ENCODE assay signal across 8 cellular contexts in the genomic region with DNA sequence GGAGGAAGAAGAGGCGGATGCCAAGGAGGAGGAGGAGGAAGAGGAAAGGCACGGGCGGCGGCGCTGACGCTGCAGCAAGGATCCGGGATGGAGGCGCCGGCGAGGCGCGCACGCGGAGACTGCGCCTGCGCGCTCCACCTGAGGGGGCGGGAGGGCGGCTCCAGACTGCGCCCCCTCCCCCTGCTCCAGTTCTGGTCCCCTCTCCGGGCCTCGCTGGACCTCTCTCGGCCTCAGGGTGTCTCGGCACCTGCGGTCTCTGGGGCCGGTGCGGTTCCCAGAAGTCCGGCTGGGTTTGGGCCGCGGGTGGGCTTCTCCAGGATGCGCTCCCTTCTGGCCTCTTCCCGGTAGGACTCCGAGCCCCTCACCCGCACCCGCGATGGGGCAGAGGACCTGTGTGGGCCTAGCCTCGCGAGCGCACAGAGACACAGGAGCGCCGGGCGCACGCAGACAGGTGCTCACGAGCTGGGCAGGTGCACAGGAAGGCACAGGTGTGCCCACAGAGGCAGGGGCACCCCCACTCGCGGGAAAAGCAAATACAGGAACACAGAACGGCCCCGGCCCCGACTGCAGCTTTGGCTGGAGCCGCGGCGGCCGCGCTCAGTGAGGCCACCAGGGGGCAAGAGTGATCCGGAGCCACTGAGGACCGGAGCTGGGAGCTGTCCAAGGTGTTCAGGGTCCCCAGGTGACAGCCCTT. TPM values are rescaled to one million over a fixed set of nuclear protein-coding genes. Genes with fewer than 3 reads are reported as not detected.
DNase-seq lines count a peak whose midpoint lies in the region; ATAC-seq and TF ChIP-seq lines count a peak whose summit lies in the region.

A gene with protein sequence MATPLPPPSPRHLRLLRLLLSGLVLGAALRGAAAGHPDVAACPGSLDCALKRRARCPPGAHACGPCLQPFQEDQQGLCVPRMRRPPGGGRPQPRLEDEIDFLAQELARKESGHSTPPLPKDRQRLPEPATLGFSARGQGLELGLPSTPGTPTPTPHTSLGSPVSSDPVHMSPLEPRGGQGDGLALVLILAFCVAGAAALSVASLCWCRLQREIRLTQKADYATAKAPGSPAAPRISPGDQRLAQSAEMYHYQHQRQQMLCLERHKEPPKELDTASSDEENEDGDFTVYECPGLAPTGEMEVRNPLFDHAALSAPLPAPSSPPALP (minus strand): TSS at position 84 of the 694 bp plus-strand sequence. CDS start 188 bp downstream, outside the sequence.

- H3K4me1 ChIP-seq in effector memory CD4-positive, alpha-beta T cell (ENCODE audit: control insufficient read depth, insufficient read depth, low read length, poor library complexity, severe bottlenecking) = peaks cover 23% of the 10 kb centered on the region

- H3K27ac Mint-ChIP-seq in CD14-positive monocyte (peak within 1 kb of the TSS in 1 of 7 donors; percentile 18), memory B cell (no peak within 1 kb of the TSS)

- peak within 1 kb of the TSS; percentile 61 for H3K4me3 ChIP-seq in effector memory CD4-positive, alpha-beta T cell (ENCODE audit: insufficient read depth, low read depth, low read length, poor library complexity, severe bottlenecking)

- H3K27ac ChIP-seq in effector memory CD4-positive, alpha-beta T cell (ENCODE audit: insufficient read depth, low read length, poor library complexity, severe bottlenecking) = no peak within 1 kb of the TSS

- intact Hi-C loops in CD14-positive monocyte (cut with micrococcal nuclease) = no loop called here

- H3K4me3 Mint-ChIP-seq in CD14-positive monocyte = peak within 1 kb of the TSS; percentile 52 to 85
- H3K4me3 Mint-ChIP-seq in memory B cell = peak within 1 kb of the TSS; percentile 37

- H3K27me3 ChIP-seq in effector memory CD4-positive, alpha-beta T cell (replicated peaks; ENCODE audit: control insufficient read depth, insufficient read depth, low read length, poor library complexity, severe bottlenecking) = peaks cover 46% of the 10 kb centered on the region

- H3K9me3 ChIP-seq in effector memory CD4-positive, alpha-beta T cell (ENCODE audit: control insufficient read depth, low read length) = no peaks in the 10 kb centered on the region

- CTCF ChIA-PET in activated CD8-positive, alpha-beta memory T cell treated with anti-CD3 and anti-CD28 coated beads for 36 hours (lab: Charles Lee) = interaction anchor here (0.6 to 4.8 kb wide), 27 partner anchors 9 to 257 kb away, joined by 3 to 120 read pairs (median 4); a partner anchor contains a TSS

- no peaks in the 10 kb centered on the region for H3K36me3 ChIP-seq in effector memory CD4-positive, alpha-beta T cell (ENCODE audit: control insufficient read depth, insufficient read depth, low read length)

- DNase-seq in CD14-positive monocyte (ENCODE audit: low spot score) (no peak), NCI-H82 (lab: John Stamatoyannopoulos, UW) (peak; percentile 84), memory B cell (ENCODE audit: low spot score in 2 of 2) (peak; percentile 84 to 90)
- DNase-seq in effector memory CD4-positive, alpha-beta T cell = peak; percentile 54 to 66 (median 64)
- peak in 2 of 3 experiments; percentile 52 to 62 for DNase-seq in stimulated activated CD4-positive, alpha-beta T cell treated with anti-CD3 and anti-CD28 coated beads, TNF-alpha, amount 100 ng/mL, for 4 hours (ENCODE audit: low read depth in 3 of 3)

- H3K27me3 Mint-ChIP-seq in CD14-positive monocyte (ENCODE audit: low read depth in 3 of 3) (peaks cover 63 to 79% (median 78%) of the 10 kb centered on the region in 3 donors), memory B cell (peaks cover 20% of the 10 kb centered on the region)

- H3K9me3 Mint-ChIP-seq in CD14-positive monocyte = peaks cover 0 to 10% (median 2%) of the 10 kb centered on the region in 7 donors
- no peaks in the 10 kb centered on the region for H3K9me3 Mint-ChIP-seq in memory B cell

- TF ChIP-seq CTCF in CD14-positive monocyte (IDR thresholded peaks at IDR 0.05) = peak; percentile 99

- H3K4me1 Mint-ChIP-seq in CD14-positive monocyte (peaks cover 13% of the 10 kb centered on the region), memory B cell (peaks cover 7% of the 10 kb centered on the region)

- ATAC-seq in HG02798 (IDR thresholded peaks at IDR 0.05; ENCODE audit: poor library complexity, unreplicated experiment) (peak; percentile 52), memory B cell (ENCODE audit: low read depth) (peak; percentile 91), HG03139 (IDR thresholded peaks at IDR 0.05; ENCODE audit: unreplicated experiment) (no peak)

- H3K36me3 Mint-ChIP-seq in CD14-positive monocyte = peaks cover 1 to 4% of the 10 kb centered on the region in 2 donors
- no peaks in the 10 kb centered on the region for H3K36me3 Mint-ChIP-seq in memory B cell

- POLR2A ChIA-PET in activated CD8-positive, alpha-beta memory T cell treated with anti-CD3 and anti-CD28 coated beads for 36 hours (lab: Charles Lee) = interaction anchor here (0.6 to 1.3 kb wide), 6 partner anchors 11 to 249 kb away, joined by 3 to 8 read pairs (median 4); a partner anchor contains a TSS

RNA-seq across cellular contexts. Expression of the gene that starts here (rescaled TPM):
- polyA plus RNA-seq in CD14-positive monocyte = under 1 TPM in 1 of 2 donors, not detected in 1; 0.51 TPM
- 10 to 100 TPM; 28.2 to 31.4 TPM for total RNA-seq in activated CD8-positive, alpha-beta memory T cell treated with anti-CD3 and anti-CD28 coated beads for 36 hours
